ENCODE assay signal across 8 cellular contexts in the genomic region with DNA sequence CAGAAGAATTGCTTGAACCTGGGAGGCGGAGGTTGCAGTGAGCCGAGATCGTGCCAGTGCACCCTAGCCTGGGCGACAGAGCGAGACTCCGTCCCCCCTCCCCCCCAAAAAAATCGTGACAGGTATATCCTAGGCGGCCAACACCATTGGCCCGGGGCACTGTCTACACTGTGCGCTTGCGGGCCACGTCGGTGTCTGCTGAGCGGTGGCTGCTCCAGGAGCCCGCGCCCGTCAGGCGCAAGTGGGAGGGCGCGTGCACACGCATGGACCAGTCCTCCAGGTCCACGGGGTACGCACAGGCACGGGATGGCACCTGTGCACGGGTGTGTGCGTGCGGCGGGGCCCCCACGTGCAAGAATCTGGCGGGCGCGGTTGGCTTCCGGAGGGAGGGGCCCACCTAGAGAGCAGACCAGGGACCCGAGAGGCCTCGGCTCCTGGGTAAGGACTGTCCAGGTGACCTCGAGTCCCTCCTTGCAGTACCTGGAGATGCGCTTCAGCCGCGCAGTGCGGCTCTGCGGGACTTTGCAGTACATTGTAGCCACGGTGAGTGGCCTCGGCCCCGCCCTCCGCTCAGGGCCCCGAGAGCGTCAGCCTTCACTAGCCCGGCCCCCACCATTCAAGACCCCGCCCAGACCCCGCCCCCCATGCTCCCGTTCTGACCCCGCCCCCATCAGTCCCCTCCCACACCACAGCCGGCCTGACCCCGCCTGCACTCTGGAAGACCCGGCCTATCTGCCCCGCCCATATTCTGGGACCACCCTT. TPM values are rescaled to one million over a fixed set of nuclear protein-coding genes. Genes with fewer than 3 reads are reported as not detected.
DNase-seq lines count a peak whose midpoint lies in the region; ATAC-seq and TF ChIP-seq lines count a peak whose summit lies in the region.

No MANE protein-coding gene starts in this region.

- no peaks in the 10 kb centered on the region for H3K36me3 ChIP-seq in esophagus squamous epithelium

- peaks cover 19 to 35% (median 22%) of the 10 kb centered on the region in 3 donors for H3K4me1 ChIP-seq in esophagus squamous epithelium

- H3K27ac ChIP-seq in esophagus squamous epithelium: no peak overlapping the region

- 1 to 11% methylated on average over 17 to 18 of the region's 56 CpGs for WGBS in esophagus squamous epithelium, 2 donors

- peak; percentile 88 for DNase-seq in GM10266 (ENCODE audit: extremely low spot score)
- peak; percentile 76 for DNase-seq in NCI-H2171 treated with DMSO at 0.1 percent for 48 hours (lab: John Stamatoyannopoulos, UW)
- peak; percentile 26 to 55 for DNase-seq in activated CD8-positive, alpha-beta memory T cell treated with anti-CD3 and anti-CD28 coated beads for 1 hour (ENCODE audit: extremely low read depth in 1 of 2, low read depth in 1 of 2)
- DNase-seq in esophagus squamous epithelium (lab: John Stamatoyannopoulos, UW): no peak
- peak; percentile 61 for DNase-seq in stimulated activated CD4-positive, alpha-beta T cell treated with anti-CD3 and anti-CD28 coated beads, Interleukin-2, amount 100 ng/mL, for 4 hours (ENCODE audit: low read depth)

- ATAC-seq in HG03108 (IDR thresholded peaks at IDR 0.05; ENCODE audit: unreplicated experiment): no peak
- ATAC-seq in GM19324 (IDR thresholded peaks at IDR 0.05; ENCODE audit: low FRiP score, unreplicated experiment): no peak
- no peak for ATAC-seq in GM19455 (IDR thresholded peaks at IDR 0.05; ENCODE audit: unreplicated experiment)

- no peaks in the 10 kb centered on the region for H3K9me3 ChIP-seq in esophagus squamous epithelium

- TF ChIP-seq POLR2A in esophagus squamous epithelium (IDR thresholded peaks at IDR 0.05): no peak

- intact Hi-C loops in esophagus squamous epithelium (cut with DNase I): no loop called here

- peak overlapping the region in 3 of 4 donors; percentile 15 to 52 (median 32) for H3K4me3 ChIP-seq in esophagus squamous epithelium

- TF ChIP-seq CTCF in GM10266 (IDR thresholded peaks at IDR 0.05; ENCODE audit: control insufficient read depth, insufficient read depth, low read depth, missing control alignments) (no peak), esophagus squamous epithelium (IDR thresholded peaks at IDR 0.05) (no peak)

- peaks cover 24 to 77% (median 34%) of the 10 kb centered on the region in 4 donors for H3K27me3 ChIP-seq in esophagus squamous epithelium

RNA-seq across cellular contexts. Expression of a gene that starts 2.1 kb away (rescaled TPM):
- total RNA-seq in esophagus squamous epithelium: under 1 TPM in 2 of 4 donors, not detected in 2; 0.18 to 0.19 TPM

RNA-seq across cellular contexts. Expression of a gene that starts 14.1 kb away (rescaled TPM):
- 1,000 to 10,000 TPM; 1,080 to 2,192 (median 1,622) TPM for total RNA-seq in esophagus squamous epithelium

RNA-seq across cellular contexts. Expression of a gene that starts 26.1 kb away (rescaled TPM):
- 1 to 10 TPM in 3 of 4 donors, under 1 TPM in 1; 0.87 to 6.5 (median 4.6) TPM for total RNA-seq in esophagus squamous epithelium

RNA-seq across cellular contexts. Expression of a gene that starts 52.5 kb away (rescaled TPM):
- not detected for total RNA-seq in esophagus squamous epithelium

RNA-seq across cellular contexts. Expression of a gene that starts 59.0 kb away (rescaled TPM):
- 10 to 100 TPM; 50.2 to 80.6 (median 54.5) TPM for total RNA-seq in esophagus squamous epithelium
